7 cellular contexts compared by ENCODE assay signal in the genomic region with DNA sequence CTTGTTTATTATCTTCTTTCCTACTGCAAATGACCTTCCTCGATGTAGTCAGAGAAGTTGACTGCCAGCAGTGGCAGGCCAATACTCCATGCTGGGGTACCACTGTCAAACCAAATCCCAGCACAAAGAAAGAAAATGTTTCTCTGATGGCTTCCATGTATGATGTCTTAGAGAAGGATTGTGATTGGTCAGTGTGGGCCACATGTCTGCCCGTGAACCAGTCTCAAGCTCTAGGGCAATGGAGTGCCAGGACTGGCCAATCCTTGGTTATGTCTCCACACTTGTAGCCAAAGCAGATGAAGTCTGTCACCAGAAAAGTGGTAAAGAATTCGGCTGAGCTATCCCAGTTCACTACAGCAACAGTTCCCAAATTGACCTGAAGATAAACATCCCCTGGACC.
"Had no signal": no experiment of that assay in that cellular context is flagged by ENCODE, and none has a peak within 500 bp of the region (broad histone marks: within the 10 kb centered on the region; RNA-seq: fewer than 3 reads in every experiment).

No MANE protein-coding gene starts in this region.

- H3K9me3 Mint-ChIP-seq: IgD-negative memory B cell had no signal

- H3K4me2 ChIP-seq: KMS-11 had no signal

- FAIRE-seq: HepG2, HTR-8/SVneo had no signal

- DNase-seq: KBM-7, KG1 had no signal

- H3K9ac ChIP-seq: KMS-11 had no signal

- H3K27me3 Mint-ChIP-seq: IgD-negative memory B cell had no signal

- ATAC-seq: HepG2 had no signal

- H3K4me1 Mint-ChIP-seq: IgD-negative memory B cell had no signal

- H3K4me3 Mint-ChIP-seq: IgD-negative memory B cell had no signal

- H3K27ac ChIP-seq: HL-60, KMS-11 had no signal
